ENCODE assay signal across 9 cellular contexts in genomic region chr7:101953248-101953819, GRCh38.
A peak's percentile ranks its signal among the peaks of the same experiment; 100 is the strongest.
DNase-seq lines count a peak whose midpoint lies in the region; ATAC-seq and TF ChIP-seq lines count a peak whose summit lies in the region.
"Had no signal": no experiment of that assay in that cellular context is flagged by ENCODE, and none has a peak within 500 bp of the region (broad histone marks: within the 10 kb centered on the region; RNA-seq: fewer than 3 reads in every experiment).

No MANE protein-coding gene starts in this region.

- H3K4me3 Mint-ChIP-seq in stimulated activated naive CD8-positive, alpha-beta T cell treated with anti-CD3 and anti-CD28 coated beads, Interleukin-15, amount 100 ng/mL, for 72 hours = peak overlapping the region; percentile 28 to 50

- H3K4me2 ChIP-seq in fibroblast of lung (ENCODE audit: extremely low read depth, insufficient read depth, low read length) = peak overlapping the region; percentile 9

- H3K4me1 ChIP-seq in fibroblast of lung (ENCODE audit: control insufficient read depth, extremely low read depth, insufficient read depth, low read length) (peaks cover 7% of the 10 kb centered on the region), breast epithelium (no peaks in the 10 kb centered on the region)

- H3K27ac Mint-ChIP-seq in stimulated activated naive CD8-positive, alpha-beta T cell treated with anti-CD3 and anti-CD28 coated beads, Interleukin-15, amount 100 ng/mL, for 72 hours = peak overlapping the region; percentile 57 to 74

- no peaks in the 10 kb centered on the region for H3K9me3 Mint-ChIP-seq in stimulated activated naive CD8-positive, alpha-beta T cell treated with anti-CD3 and anti-CD28 coated beads, Interleukin-15, amount 100 ng/mL, for 72 hours

- peaks cover 8% of the 10 kb centered on the region for H3K79me2 ChIP-seq in fibroblast of lung (ENCODE audit: control insufficient read depth, insufficient read depth, low read length)

- H2AFZ ChIP-seq in fibroblast of lung (ENCODE audit: low read length) = no peak overlapping the region

- peaks cover 50% of the 10 kb centered on the region for H3K4me1 Mint-ChIP-seq in stimulated activated naive CD8-positive, alpha-beta T cell treated with anti-CD3 and anti-CD28 coated beads, Interleukin-15, amount 100 ng/mL, for 72 hours

- H3K27ac ChIP-seq in fibroblast of lung (ENCODE audit: insufficient read depth, low read length) = peak overlapping the region; percentile 75
- H3K27ac ChIP-seq in breast epithelium = no peak overlapping the region
- H3K27ac ChIP-seq: VCaP had no signal

- H4K20me1 ChIP-seq in fibroblast of lung (ENCODE audit: control insufficient read depth, extremely low read depth, insufficient read depth, low read length) = no peaks in the 10 kb centered on the region

- ATAC-seq in stimulated activated naive CD8-positive, alpha-beta T cell treated with anti-CD3 and anti-CD28 coated beads, Interleukin-15, amount 100 ng/mL, for 72 hours = peak; percentile 83

- H3K9ac ChIP-seq in fibroblast of lung (ENCODE audit: insufficient read depth, low read length) = no peak overlapping the region

- intact Hi-C loops in breast epithelium (cut with DNase I; ENCODE audit: low total_unique reads) = no loop called here

- H3K4me3 ChIP-seq in fibroblast of lung (replicated peaks in 1 of 4; ENCODE audit: control extremely low read depth in 1 of 4, insufficient read depth in 1 of 4, low read depth in 3 of 4, low read length in 4 of 4) (peak overlapping the region in 1 of 4 experiments; percentile 49), breast epithelium (no peak overlapping the region)

- H3K36me3 ChIP-seq in fibroblast of lung (ENCODE audit: control insufficient read depth, insufficient read depth, low read length) (no peaks in the 10 kb centered on the region), breast epithelium (no peaks in the 10 kb centered on the region)

- H3K9me3 ChIP-seq in fibroblast of lung (ENCODE audit: control insufficient read depth, insufficient read depth, low read depth, low read length) = no peaks in the 10 kb centered on the region
- no peaks in the 10 kb centered on the region for H3K9me3 ChIP-seq in breast epithelium

- H3K27me3 Mint-ChIP-seq in stimulated activated naive CD8-positive, alpha-beta T cell treated with anti-CD3 and anti-CD28 coated beads, Interleukin-15, amount 100 ng/mL, for 72 hours = no peaks in the 10 kb centered on the region

- TF ChIP-seq CTCF in fibroblast of lung (conservative IDR thresholded peaks at IDR 0.05 in 1 of 2, IDR thresholded peaks at IDR 0.05 in 1 of 2; ENCODE audit: low read depth in 1 of 2, low read length in 2 of 2) = peak in 1 of 2 donors; percentile 6
- TF ChIP-seq CTCF in breast epithelium (IDR thresholded peaks at IDR 0.05) = no peak

- no peak for TF ChIP-seq POLR2A in breast epithelium (IDR thresholded peaks at IDR 0.05)

- peak; percentile 6 to 26 for DNase-seq in activated CD4-positive, alpha-beta T cell treated with anti-CD3 and anti-CD28 coated beads, Interleukin-2, amount 50 U/mL, for 48 hours
- no peak for DNase-seq in activated CD4-positive, alpha-beta T cell treated with anti-CD3 and anti-CD28 coated beads, Interleukin-2, amount 50 U/mL, for 4 hours
- DNase-seq in NOMO-1 treated with dmso at 0.1 percent for 144 hours (lab: John Stamatoyannopoulos, UW; ENCODE audit: unreplicated experiment) (peak; percentile 65), fibroblast of lung (ENCODE audit: low read depth in 2 of 2) (peak; percentile 89 to 91), breast epithelium (ENCODE audit: low spot score in 2 of 2) (no peak), UCSD-AML1 (lab: John Stamatoyannopoulos, UW; ENCODE audit: unreplicated experiment) (no peak), COR-L47 (lab: John Stamatoyannopoulos, UW) (no peak)
- DNase-seq in stimulated activated naive CD8-positive, alpha-beta T cell treated with anti-CD3 and anti-CD28 coated beads, Interleukin-15, amount 100 ng/mL, for 72 hours = no peak

- H3K27me3 ChIP-seq in fibroblast of lung (ENCODE audit: control insufficient read depth, insufficient read depth, low read length) (no peaks in the 10 kb centered on the region), breast epithelium (no peaks in the 10 kb centered on the region)

Comparison
In these comparisons a context has a peak if more than half of its experiments do, and no peak if none do; other contexts are left out.
1. DNase-seq: peak in activated CD4-positive, alpha-beta T cell treated with anti-CD3 and anti-CD28 coated beads, Interleukin-2, amount 50 U/mL, for 48 hours (2 of 2), NOMO-1 treated with dmso at 0.1 percent for 144 hours (single experiment) and fibroblast of lung (2 of 2); none in activated CD4-positive, alpha-beta T cell treated with anti-CD3 and anti-CD28 coated beads, Interleukin-2, amount 50 U/mL, for 4 hours (0 of 2), stimulated activated naive CD8-positive, alpha-beta T cell treated with anti-CD3 and anti-CD28 coated beads, Interleukin-15, amount 100 ng/mL, for 72 hours (0 of 2), breast epithelium (0 of 2), UCSD-AML1 (single experiment) and COR-L47 (single experiment).